In genomic region chr2:162058973-162059668, GRCh38 we compare ENCODE assay signal across 8 cellular contexts. TPM values are rescaled to one million over a fixed set of nuclear protein-coding genes. Genes with fewer than 3 reads are reported as not detected.
A peak's percentile ranks its signal among the peaks of the same experiment; 100 is the strongest.
DNase-seq lines count a peak whose midpoint lies in the region; ATAC-seq and FAIRE-seq lines count a peak whose summit lies in the region.

No MANE protein-coding gene starts in this region.

- peaks cover 0 to 6% (median 0%) of the 10 kb centered on the region in 7 donors for H3K9me3 Mint-ChIP-seq in CD4-positive, CD25-positive, alpha-beta regulatory T cell
- H3K9me3 Mint-ChIP-seq in activated naive CD4-positive, alpha-beta T cell treated with anti-CD3 and anti-CD28 coated beads for 36 hours = peaks cover 9% of the 10 kb centered on the region

- peaks cover 41 to 87% (median 56%) of the 10 kb centered on the region in 4 donors for H3K4me1 Mint-ChIP-seq in CD4-positive, CD25-positive, alpha-beta regulatory T cell
- peaks cover 88% of the 10 kb centered on the region for H3K4me1 Mint-ChIP-seq in activated naive CD4-positive, alpha-beta T cell treated with anti-CD3 and anti-CD28 coated beads for 36 hours (ENCODE audit: low read depth)

- CTCF ChIA-PET in activated naive CD4-positive, alpha-beta T cell treated with anti-CD3 and anti-CD28 coated beads for 36 hours (lab: Charles Lee) = interaction anchor here (0.6 to 2.3 kb wide), 4 partner anchors 13 to 68 kb away, joined by 3 to 17 read pairs (median 4); no protein-coding TSS in a partner anchor

- peaks cover 19% of the 10 kb centered on the region for H3K4me1 ChIP-seq in CD4-positive, CD25-positive, alpha-beta regulatory T cell (ENCODE audit: control insufficient read depth, insufficient read depth, low read length, poor library complexity, severe bottlenecking)

- ATAC-seq in CD4-positive, CD25-positive, alpha-beta regulatory T cell (ENCODE audit: low read depth in 2 of 2) = peak; percentile 59 to 67
- peak; percentile 58 for ATAC-seq in HG03103 (IDR thresholded peaks at IDR 0.05; ENCODE audit: low read depth, unreplicated experiment)

- no peak overlapping the region for H3K27ac ChIP-seq in CD4-positive, CD25-positive, alpha-beta regulatory T cell (ENCODE audit: insufficient read depth, low read length, poor library complexity, severe bottlenecking)

- peaks cover 0 to 6% of the 10 kb centered on the region in 2 experiments for H3K9me3 ChIP-seq in CD4-positive, CD25-positive, alpha-beta regulatory T cell (ENCODE audit: control insufficient read depth in 2 of 2, low read length in 2 of 2)

- no peaks in the 10 kb centered on the region for H3K27me3 Mint-ChIP-seq in CD4-positive, CD25-positive, alpha-beta regulatory T cell
- no peaks in the 10 kb centered on the region for H3K27me3 Mint-ChIP-seq in activated naive CD4-positive, alpha-beta T cell treated with anti-CD3 and anti-CD28 coated beads for 36 hours (ENCODE audit: low read depth)

- H3K36me3 ChIP-seq in CD4-positive, CD25-positive, alpha-beta regulatory T cell (ENCODE audit: control insufficient read depth, insufficient read depth, low read length) = no peaks in the 10 kb centered on the region

- peak in 1 of 3 donors; percentile 74 for DNase-seq in CD4-positive, CD25-positive, alpha-beta regulatory T cell
- no peak for DNase-seq in GM19239 (ENCODE audit: insufficient read length, low spot score)
- peak; percentile 57 for DNase-seq in activated naive CD4-positive, alpha-beta T cell treated with anti-CD3 and anti-CD28 coated beads for 36 hours
- no peak for DNase-seq in frontal cortex (ENCODE audit: low spot score in 2 of 2)
- DNase-seq in amygdala (lab: John Stamatoyannopoulos, UW) = no peak
- DNase-seq in cerebellum (ENCODE audit: low spot score) = no peak
- no peak for DNase-seq in HK-2 (ENCODE audit: unreplicated experiment)

- intact Hi-C loops in activated naive CD4-positive, alpha-beta T cell treated with anti-CD3 and anti-CD28 coated beads for 36 hours (cut with micrococcal nuclease) = loop anchor here (1.0 to 5.0 kb wide), 12 partner anchors 13 to 982 kb away; partner anchors contain the start of gene IFIH1

- no peaks in the 10 kb centered on the region for H3K27me3 ChIP-seq in CD4-positive, CD25-positive, alpha-beta regulatory T cell (ENCODE audit: control insufficient read depth, insufficient read depth, low read length)

- peaks cover 18% of the 10 kb centered on the region for H3K36me3 Mint-ChIP-seq in CD4-positive, CD25-positive, alpha-beta regulatory T cell
- peaks cover 5% of the 10 kb centered on the region for H3K36me3 Mint-ChIP-seq in activated naive CD4-positive, alpha-beta T cell treated with anti-CD3 and anti-CD28 coated beads for 36 hours (ENCODE audit: low read depth)

- peak overlapping the region; percentile 41 to 78 (median 68) for H3K4me3 Mint-ChIP-seq in CD4-positive, CD25-positive, alpha-beta regulatory T cell
- H3K4me3 Mint-ChIP-seq in activated naive CD4-positive, alpha-beta T cell treated with anti-CD3 and anti-CD28 coated beads for 36 hours = peak overlapping the region; percentile 44

- H3K4me3 ChIP-seq in CD4-positive, CD25-positive, alpha-beta regulatory T cell (ENCODE audit: low read depth, low read length) = peak overlapping the region; percentile 81

- peak; percentile 87 for FAIRE-seq in GM19239 (lab: Jason Lieb, UNC)
- no peak for FAIRE-seq in frontal cortex (lab: Jason Lieb, UNC)

- H3K27ac Mint-ChIP-seq in CD4-positive, CD25-positive, alpha-beta regulatory T cell = peak overlapping the region; percentile 53 to 88 (median 65)
- H3K27ac Mint-ChIP-seq in activated naive CD4-positive, alpha-beta T cell treated with anti-CD3 and anti-CD28 coated beads for 36 hours = peak overlapping the region; percentile 89

RNA-seq across cellular contexts. Expression of gene DPP4, which starts 14.9 kb away (rescaled TPM):
- 12.6 TPM for total RNA-seq in CD4-positive, CD25-positive, alpha-beta regulatory T cell
- polyA plus RNA-seq in CD4-positive, CD25-positive, alpha-beta regulatory T cell = 10 to 100 TPM; 22.3 to 40.8 (median 29.9) TPM
- 10 to 100 TPM; 11.9 to 12.9 TPM for total RNA-seq in activated naive CD4-positive, alpha-beta T cell treated with anti-CD3 and anti-CD28 coated beads for 36 hours
- total RNA-seq in frontal cortex (8.6 TPM), cerebellum (1.2 TPM)
